In genomic region chr12:53097207-53097563, GRCh38 we compare ENCODE assay signal across 9 cellular contexts. TPM values are rescaled to one million over a fixed set of nuclear protein-coding genes. Genes with fewer than 3 reads are reported as not detected.
DNase-seq lines count a peak whose midpoint lies in the region; ATAC-seq and TF ChIP-seq lines count a peak whose summit lies in the region.
"Had no signal": no experiment of that assay in that cellular context is flagged by ENCODE, and none has a peak within 500 bp of the region (broad histone marks: within the 10 kb centered on the region; RNA-seq: fewer than 3 reads in every experiment).

No MANE protein-coding gene starts in this region.

- H3K27ac Mint-ChIP-seq in endothelial cell (ENCODE audit: unreplicated experiment): no peak overlapping the region
- H3K27ac Mint-ChIP-seq in naive thymus-derived CD4-positive, alpha-beta T cell: peak overlapping the region in 5 of 9 donors; percentile 10 to 82 (median 25)

- no peaks in the 10 kb centered on the region for H4K20me1 ChIP-seq in OCI-LY7 (ENCODE audit: insufficient read depth, low read length)

- H3K4me3 ChIP-seq in OCI-LY7 (ENCODE audit: low read depth, low read length, poor library complexity, severe bottlenecking): peak overlapping the region; percentile 57
- peak overlapping the region; percentile 49 for H3K4me3 ChIP-seq in naive thymus-derived CD4-positive, alpha-beta T cell (ENCODE audit: low read length)

- peaks cover 37% of the 10 kb centered on the region for H3K4me1 Mint-ChIP-seq in endothelial cell (ENCODE audit: unreplicated experiment)
- peaks cover 23 to 33% (median 31%) of the 10 kb centered on the region in 7 donors for H3K4me1 Mint-ChIP-seq in naive thymus-derived CD4-positive, alpha-beta T cell

- H3K4me1 ChIP-seq in OCI-LY7 (ENCODE audit: insufficient read depth, low read length, poor library complexity, severe bottlenecking): peaks cover 19% of the 10 kb centered on the region
- peaks cover 22 to 26% of the 10 kb centered on the region in 2 donors for H3K4me1 ChIP-seq in naive thymus-derived CD4-positive, alpha-beta T cell (ENCODE audit: control insufficient read depth in 2 of 2, insufficient read depth in 2 of 2, low read length in 2 of 2)

- H3K27ac ChIP-seq in OCI-LY7 (ENCODE audit: low read depth, low read length, poor library complexity, severe bottlenecking): no peak overlapping the region
- H3K27ac ChIP-seq in naive thymus-derived CD4-positive, alpha-beta T cell (ENCODE audit: low read depth, low read length): peak overlapping the region; percentile 49

- no peaks in the 10 kb centered on the region for H3K36me3 ChIP-seq in OCI-LY7 (ENCODE audit: insufficient read depth, low read length)
- H3K36me3 ChIP-seq in naive thymus-derived CD4-positive, alpha-beta T cell (ENCODE audit: control insufficient read depth in 2 of 3, insufficient read depth in 3 of 3, low read length in 3 of 3): no peaks in the 10 kb centered on the region

- no peaks in the 10 kb centered on the region for H3K9me2 ChIP-seq in OCI-LY7 (ENCODE audit: insufficient read depth, low read length)

- no peaks in the 10 kb centered on the region for H3K27me3 ChIP-seq in naive thymus-derived CD4-positive, alpha-beta T cell (ENCODE audit: control insufficient read depth in 2 of 2, insufficient read depth in 2 of 2, low read length in 2 of 2)

- H3K9me3 Mint-ChIP-seq in endothelial cell (ENCODE audit: unreplicated experiment): no peaks in the 10 kb centered on the region
- H3K9me3 Mint-ChIP-seq in naive thymus-derived CD4-positive, alpha-beta T cell: no peaks in the 10 kb centered on the region

- peak overlapping the region; percentile 62; the same call in 1 of the 2 replicates for H2AFZ ChIP-seq in OCI-LY7 (ENCODE audit: low read length)

- peak overlapping the region; percentile 68 for H3K4me2 ChIP-seq in OCI-LY7 (ENCODE audit: low read length)

- H3K9me3 ChIP-seq in OCI-LY7 (ENCODE audit: low read length): no peaks in the 10 kb centered on the region
- H3K9me3 ChIP-seq in naive thymus-derived CD4-positive, alpha-beta T cell (ENCODE audit: control insufficient read depth in 2 of 3, low read length in 3 of 3): no peaks in the 10 kb centered on the region

- intact Hi-C loops in OCI-LY7 (cut with micrococcal nuclease; ENCODE audit: unreplicated experiment): no loop called here
- intact Hi-C loops in naive thymus-derived CD4-positive, alpha-beta T cell (cut with micrococcal nuclease): loop anchor here (5.0 kb wide), 2 partner anchors 45 to 190 kb away; partner anchors contain the start of gene TNS2 (in 1 of the 2)

- peak overlapping the region; percentile 88 for H3K4me3 Mint-ChIP-seq in endothelial cell (ENCODE audit: unreplicated experiment)
- peak overlapping the region; percentile 73 to 93 (median 82) for H3K4me3 Mint-ChIP-seq in naive thymus-derived CD4-positive, alpha-beta T cell

- H3K27me3 Mint-ChIP-seq in endothelial cell (ENCODE audit: unreplicated experiment): peaks cover 22% of the 10 kb centered on the region
- H3K27me3 Mint-ChIP-seq in naive thymus-derived CD4-positive, alpha-beta T cell: peaks cover 0 to 42% (median 0%) of the 10 kb centered on the region in 5 donors

- CTCF ChIA-PET in OCI-LY7 (lab: Charles Lee; ENCODE audit: unreplicated experiment): no interaction called here
- CTCF ChIA-PET in naive thymus-derived CD4-positive, alpha-beta T cell (lab: Charles Lee): interaction anchor here (1.2 to 4.1 kb wide), 4 partner anchors 11 to 248 kb away, joined by 5 to 100 read pairs (median 22); partner anchors contain the start of gene SPRYD3

- ATAC-seq in naive thymus-derived CD4-positive, alpha-beta T cell: no peak
- ATAC-seq in GM21381 (IDR thresholded peaks at IDR 0.05; ENCODE audit: unreplicated experiment): no peak
- ATAC-seq in HG03354 (IDR thresholded peaks at IDR 0.05; ENCODE audit: poor library complexity, severe bottlenecking, unreplicated experiment): no peak

- H3K79me2 ChIP-seq in OCI-LY7 (ENCODE audit: insufficient read depth, low read depth, low read length): no peaks in the 10 kb centered on the region

- H3K36me3 Mint-ChIP-seq in endothelial cell (ENCODE audit: low read depth, unreplicated experiment): no peaks in the 10 kb centered on the region
- H3K36me3 Mint-ChIP-seq in naive thymus-derived CD4-positive, alpha-beta T cell: no peaks in the 10 kb centered on the region

- peak; percentile 70 for DNase-seq in EH (ENCODE audit: low read depth)
- DNase-seq in OCI-LY7 (ENCODE audit: low spot score): no peak
- no peak for DNase-seq in endothelial cell (ENCODE audit: low spot score)
- DNase-seq in naive thymus-derived CD4-positive, alpha-beta T cell: no peak
- DNase-seq in amygdala (lab: John Stamatoyannopoulos, UW): no peak
- DNase-seq in COR-L47 (lab: John Stamatoyannopoulos, UW): no peak

- TF ChIP-seq CTCF in OCI-LY7 (conservative IDR thresholded peaks at IDR 0.05; ENCODE audit: low read length): no peak
- no peak for TF ChIP-seq CTCF in endothelial cell (IDR thresholded peaks at IDR 0.05; ENCODE audit: unreplicated experiment)

- POLR2A ChIA-PET in OCI-LY7 (lab: Charles Lee): interaction anchor here (0.6 to 1.3 kb wide), 4 partner anchors 18 to 50 kb away, joined by 3 to 4 read pairs (median 4); partner anchors contain the start of gene SPRYD3
- POLR2A ChIA-PET in naive thymus-derived CD4-positive, alpha-beta T cell (lab: Charles Lee): interaction anchor here (0.6 to 3.6 kb wide), 4 partner anchors 18 to 82 kb away, joined by 3 to 35 read pairs (median 12); partner anchors contain the start of gene SPRYD3

- BruUV-seq in OCI-LY7 (replicated peaks; lab: Mats Ljungman, UMichigan): no TSS peak

RNA-seq across cellular contexts. Expression of gene IGFBP6, which starts 0.3 kb away (rescaled TPM):
- total RNA-seq in OCI-LY7 (2014; rRNA removed; shearing (Covaris generic)): not detected in 2 replicates
- total RNA-seq in OCI-LY7 (2022): 1.2 and 2.9 TPM in 2 replicates
- total RNA-seq in endothelial cell (ENCODE audit: unreplicated experiment): 21.1 TPM
- under 1 TPM in 3 of 5 experiments, not detected in 2; 0.34 to 0.56 (median 0.54) TPM for total RNA-seq in naive thymus-derived CD4-positive, alpha-beta T cell
- under 1 TPM; 0.41 to 0.81 TPM for polyA plus RNA-seq in naive thymus-derived CD4-positive, alpha-beta T cell
- total RNA-seq: T-helper 1 cell treated with Interleukin-12 subunit alpha and Interleukin-12 subunit beta and Interleukin-4 antibody, amounts not matched to agents 30 ng/mL and 1 ng/mL, for 36 hours had no signal

RNA-seq across cellular contexts. Expression of gene SOAT2, which starts 6.1 kb away (rescaled TPM):
- total RNA-seq in OCI-LY7 (2014; rRNA removed; shearing (Covaris generic)): 0.06 and 0.08 TPM in 2 replicates
- total RNA-seq in OCI-LY7 (2022) (1.2 and 1.8 TPM in 2 replicates), endothelial cell (ENCODE audit: unreplicated experiment) (not detected)
- total RNA-seq in naive thymus-derived CD4-positive, alpha-beta T cell: under 1 TPM in 4 of 5 experiments, not detected in 1; 0.35 to 0.69 (median 0.51) TPM
- under 1 TPM in 1 of 2 donors, not detected in 1; 0.31 TPM for polyA plus RNA-seq in naive thymus-derived CD4-positive, alpha-beta T cell
- total RNA-seq: T-helper 1 cell treated with Interleukin-12 subunit alpha and Interleukin-12 subunit beta and Interleukin-4 antibody, amounts not matched to agents 30 ng/mL and 1 ng/mL, for 36 hours had no signal

RNA-seq across cellular contexts. Expression of gene SPRYD3, which starts 18.0 kb away (rescaled TPM):
- 7.3 and 10.9 TPM in 2 replicates for total RNA-seq in OCI-LY7 (2014; rRNA removed; shearing (Covaris generic))
- total RNA-seq in OCI-LY7 (2022) (17.2 and 20.5 TPM in 2 replicates), endothelial cell (ENCODE audit: unreplicated experiment) (10.5 TPM)
- total RNA-seq in naive thymus-derived CD4-positive, alpha-beta T cell: 10 to 100 TPM; 33.0 to 48.0 (median 36.4) TPM
- polyA plus RNA-seq in naive thymus-derived CD4-positive, alpha-beta T cell: 10 to 100 TPM; 48.5 to 57.6 TPM

RNA-seq across cellular contexts. Expression of gene TNS2, which starts 47.3 kb away (rescaled TPM):
- 0.25 TPM in 1 of 2 replicates, not detected in the other for total RNA-seq in OCI-LY7 (2014; rRNA removed; shearing (Covaris generic))
- total RNA-seq in OCI-LY7 (2022) (1.3 and 1.6 TPM in 2 replicates), endothelial cell (ENCODE audit: unreplicated experiment) (112 TPM)
- 1 to 10 TPM in 4 of 5 experiments, under 1 TPM in 1; 0.73 to 4.4 (median 2.5) TPM for total RNA-seq in naive thymus-derived CD4-positive, alpha-beta T cell
- polyA plus RNA-seq in naive thymus-derived CD4-positive, alpha-beta T cell: under 1 TPM; 0.26 to 0.30 TPM
